6 cellular contexts compared by ENCODE assay signal in the genomic region with DNA sequence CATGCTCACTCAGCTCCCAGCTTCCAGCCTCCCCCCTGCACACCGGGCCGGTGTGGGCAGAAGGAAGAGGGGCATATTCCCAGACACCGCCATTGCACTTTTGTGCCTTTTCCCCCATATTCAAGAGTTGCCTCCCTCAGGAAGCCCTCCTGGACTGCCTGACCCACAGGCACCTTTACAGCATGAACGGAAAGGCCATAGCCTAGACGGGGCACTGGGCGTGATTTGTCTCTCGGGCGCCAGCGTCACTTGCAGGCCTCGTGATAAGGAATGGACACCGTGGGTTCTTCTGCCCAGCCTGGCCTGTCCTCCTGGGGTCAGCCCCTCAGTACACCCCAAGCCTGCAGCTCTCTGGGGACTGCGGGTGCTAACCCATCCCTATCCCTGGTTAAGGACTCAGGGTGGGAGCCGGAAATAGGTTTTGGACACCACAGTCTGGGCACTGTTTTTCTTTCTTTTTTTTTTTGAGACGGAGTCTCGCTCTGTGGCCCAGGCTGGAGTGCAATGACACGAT. TPM values are rescaled to one million over a fixed set of nuclear protein-coding genes. Genes with fewer than 3 reads are reported as not detected.
DNase-seq lines count a peak whose midpoint lies in the region; ATAC-seq, FAIRE-seq and TF ChIP-seq lines count a peak whose summit lies in the region.

No MANE protein-coding gene starts in this region.

- ATAC-seq in A549, result no peak; a peak in 1 of 6 replicates
- ATAC-seq in RWPE2 (ENCODE audit: low read depth), result no peak

- TF ChIP-seq EP300 in A549 (IDR thresholded peaks at IDR 0.05), result no peak

- no peak for DNase-seq in A549 (ENCODE audit: low read depth in 1 of 2, low spot score in 1 of 2)
- no peak for DNase-seq in RWPE2 (ENCODE audit: low spot score)
- DNase-seq in epidermal melanocyte (ENCODE audit: insufficient read length, low spot score), result no peak
- DNase-seq in D721Med (ENCODE audit: insufficient read length, low spot score), result no peak
- no peak for DNase-seq in NCI-H1105 treated with DMSO at 0.1 percent for 48 hours (lab: John Stamatoyannopoulos, UW)

- H3K4me2 ChIP-seq in A549, result peak overlapping the region; percentile 93

- H3K36me3 ChIP-seq in RWPE2 (ENCODE audit: low read depth) (peaks cover 18% of the 10 kb centered on the region), iPS-18a (ENCODE audit: control insufficient read depth, low read depth, low read length) (peaks cover 17% of the 10 kb centered on the region)

- H3K9me3 ChIP-seq in A549 (no peaks in the 10 kb centered on the region), RWPE2 (ENCODE audit: severe bottlenecking) (no peaks in the 10 kb centered on the region), iPS-18a (ENCODE audit: control insufficient read depth, low read depth, low read length) (no peaks in the 10 kb centered on the region)

- WGBS in A549 (ENCODE audit: missing lambda C conversion rate), result 45% methylated on average over 15 of the region's 16 CpGs

- TF ChIP-seq CTCF in A549 (IDR thresholded peaks at IDR 0.05) (no peak), RWPE2 (IDR thresholded peaks at IDR 0.05; ENCODE audit: poor library complexity, severe bottlenecking) (peak; percentile 30), D721Med (IDR thresholded peaks at IDR 0.05; ENCODE audit: insufficient read depth, missing control alignments) (no peak)

- H3K4me3 ChIP-seq in A549 (peak overlapping the region; percentile 96), RWPE2 (ENCODE audit: severe bottlenecking) (peak overlapping the region; percentile 94), iPS-18a (ENCODE audit: low read length) (peak overlapping the region; percentile 65)

- CTCF ChIA-PET in A549 (lab: Yijun Ruan, JAX), result interaction anchor here (0.8 to 2.9 kb wide), 9 partner anchors 11 to 190 kb away, joined by 3 to 13 read pairs (median 3); no protein-coding TSS in a partner anchor

- H3K27me3 ChIP-seq in RWPE2 (ENCODE audit: insufficient read depth, poor library complexity, severe bottlenecking), result no peaks in the 10 kb centered on the region
- H3K27me3 ChIP-seq in iPS-18a (ENCODE audit: control insufficient read depth, insufficient read depth, low read length), result no peaks in the 10 kb centered on the region

- FAIRE-seq in A549 (lab: Jason Lieb, UNC), result no peak
- FAIRE-seq in D721Med (lab: Jason Lieb, UNC), result no peak

- H3K4me1 ChIP-seq in A549, result peaks cover 13% of the 10 kb centered on the region
- no peaks in the 10 kb centered on the region for H3K4me1 ChIP-seq in RWPE2 (ENCODE audit: insufficient read depth, poor library complexity, severe bottlenecking)
- peaks cover 3% of the 10 kb centered on the region for H3K4me1 ChIP-seq in iPS-18a (ENCODE audit: control insufficient read depth, low read depth, low read length)

- H3K9ac ChIP-seq in iPS-18a (ENCODE audit: low read length), result peak overlapping the region; percentile 51

- POLR2A ChIA-PET in A549 (lab: Yijun Ruan, JAX), result interaction anchor here (1.0 to 3.1 kb wide), 3 partner anchors 13 to 66 kb away, joined by 3 to 11 read pairs (median 3); partner anchors contain the start of gene MBD3

- no peak for TF ChIP-seq RAD21 in A549 (conservative IDR thresholded peaks at IDR 0.05 in 1 of 2, IDR thresholded peaks at IDR 0.05 in 1 of 2)

- peak overlapping the region; percentile 71 to 98 for H3K27ac ChIP-seq in A549
- peak overlapping the region; percentile 65 for H3K27ac ChIP-seq in RWPE2 (ENCODE audit: poor library complexity, severe bottlenecking)
- peak overlapping the region; percentile 43 for H3K27ac ChIP-seq in iPS-18a (ENCODE audit: low read length)

- TF ChIP-seq POLR2A in A549 (IDR thresholded peaks at IDR 0.05; ENCODE audit: low read length), result no peak

TF ChIP-seq in A549, 52 proteins besides CTCF, POLR2A, EP300 and RAD21:
- TF ChIP-seq MAFK (IDR thresholded peaks at IDR 0.05; ENCODE audit: partially characterized antibody) (no peak), RCOR1 (IDR thresholded peaks at IDR 0.05; ENCODE audit: low read depth, low read length) (no peak), KDM1A (IDR thresholded peaks at IDR 0.05; ENCODE audit: low read depth) (peak; percentile 88), CHD4 (IDR thresholded peaks at IDR 0.05; ENCODE audit: borderline replicate concordance) (peak; percentile 82; the same call in 1 of the 2 replicates), HDAC2 (IDR thresholded peaks at IDR 0.05) (peak; percentile 87), ZFP36 (IDR thresholded peaks at IDR 0.05; ENCODE audit: borderline replicate concordance, partially characterized antibody) (peak; percentile 99)

RNA-seq across cellular contexts. Expression of gene UQCR11, which starts 0.9 kb away (rescaled TPM):
- 111 and 136 TPM in 2 replicates for polyA plus RNA-seq in A549 (2011; rRNA removed)
- 193 and 197 TPM in 2 replicates for polyA plus RNA-seq in A549 (2012; cell fraction: cytosol; rRNA removed)
- 82.8 and 84.5 TPM in 2 replicates for polyA plus RNA-seq in A549 (2012; cell fraction: nucleus; rRNA removed)
- 152 to 167 TPM (median 159 TPM) in 3 replicates for polyA plus RNA-seq in A549 (2017; fragmentation: RNase III; extraction: RNeasy Plus Mini Kit Qiagen cat#74134 plus additional on column Dnase treatment)
- polyA minus RNA-seq in A549 (2011; rRNA and poly(A)+ RNA removed), result 19.2 and 23.4 TPM in 2 replicates

RNA-seq across cellular contexts. Expression of gene MBD3, which starts 13.5 kb away (rescaled TPM):
- polyA plus RNA-seq in A549 (2011; rRNA removed) (22.7 and 23.3 TPM in 2 replicates), A549 (2017; fragmentation: RNase III; extraction: RNeasy Plus Mini Kit Qiagen cat#74134 plus additional on column Dnase treatment) (35.1 to 41.4 TPM (median 39.2 TPM) in 3 replicates)
- 50.2 and 74.9 TPM in 2 replicates for polyA plus RNA-seq in A549 (2012; cell fraction: cytosol; rRNA removed)
- 112 and 145 TPM in 2 replicates for polyA plus RNA-seq in A549 (2012; cell fraction: nucleus; rRNA removed)
- polyA minus RNA-seq in A549 (2011; rRNA and poly(A)+ RNA removed), result 24.3 and 28.8 TPM in 2 replicates

RNA-seq across cellular contexts. Expression of gene MEX3D, which starts 38.1 kb away (rescaled TPM):
- polyA plus RNA-seq in A549 (2011; rRNA removed) (1.4 and 2.1 TPM in 2 replicates), A549 (2017; fragmentation: RNase III; extraction: RNeasy Plus Mini Kit Qiagen cat#74134 plus additional on column Dnase treatment) (6.6 to 7.5 TPM (median 7.1 TPM) in 3 replicates)
- 6.7 and 13.1 TPM in 2 replicates for polyA plus RNA-seq in A549 (2012; cell fraction: cytosol; rRNA removed)
- polyA plus RNA-seq in A549 (2012; cell fraction: nucleus; rRNA removed), result 5.6 and 10.5 TPM in 2 replicates
- polyA minus RNA-seq in A549 (2011; rRNA and poly(A)+ RNA removed), result 2.9 and 4.6 TPM in 2 replicates

RNA-seq across cellular contexts. Expression of gene TCF3, which starts 46.2 kb away (rescaled TPM):
- polyA plus RNA-seq in A549 (2011; rRNA removed), result 21.3 and 25.6 TPM in 2 replicates
- 69.3 and 115 TPM in 2 replicates for polyA plus RNA-seq in A549 (2012; cell fraction: cytosol; rRNA removed)
- polyA plus RNA-seq in A549 (2012; cell fraction: nucleus; rRNA removed), result 120 and 225 TPM in 2 replicates
- polyA plus RNA-seq in A549 (2017; fragmentation: RNase III; extraction: RNeasy Plus Mini Kit Qiagen cat#74134 plus additional on column Dnase treatment), result 49.5 to 55.9 TPM (median 52.6 TPM) in 3 replicates
- 10.7 and 18.9 TPM in 2 replicates for polyA minus RNA-seq in A549 (2011; rRNA and poly(A)+ RNA removed)
